Comparison of ENCODE assay signal across 26 cellular contexts in genomic region chr4:89371614-89372013, GRCh38.
"Had no signal": no experiment of that assay in that cellular context is flagged by ENCODE, and none has a peak within 500 bp of the region (broad histone marks: within the 10 kb centered on the region; RNA-seq: fewer than 3 reads in every experiment).

No MANE protein-coding gene starts in this region.

- H3K36me3 ChIP-seq: ascending aorta, breast epithelium, heart left ventricle had no signal

- H3K4me3 ChIP-seq: ascending aorta, breast epithelium, coronary artery, dorsolateral prefrontal cortex, heart left ventricle had no signal

- H3K27ac ChIP-seq: ascending aorta, breast epithelium, coronary artery, dorsolateral prefrontal cortex, heart left ventricle had no signal

- H3K27me3 ChIP-seq: ascending aorta, breast epithelium, dorsolateral prefrontal cortex, heart left ventricle had no signal

- ATAC-seq: activated CD4-positive, alpha-beta T cell treated with anti-CD3 and anti-CD28 coated beads for 36 hours; activated CD8-positive, alpha-beta memory T cell treated with anti-CD3 and anti-CD28 coated beads, Interleukin-2, amount 10 ng/mL, durations not matched to agents 7 days and 5 days; activated CD8-positive, alpha-beta T cell treated with anti-CD3 and anti-CD28 coated beads, Interleukin-2, amount 10 ng/mL, durations not matched to agents 7 days and 5 days; activated naive CD4-positive, alpha-beta T cell treated with anti-CD3 and anti-CD28 coated beads, Interleukin-2, amount 50 U/mL, for 72 hours; esophagus mucosa had no signal

- H3K9me3 ChIP-seq: ascending aorta had no signal

- DNase-seq: activated CD4-positive, alpha-beta memory T cell treated with anti-CD3 and anti-CD28 coated beads for 36 hours; activated CD4-positive, alpha-beta T cell treated with anti-CD3 and anti-CD28 coated beads for 36 hours; activated CD4-positive, alpha-beta T cell treated with anti-CD3 and anti-CD28 coated beads, Interleukin-2, amount 10 ng/mL, durations not matched to agents 24 days and 14 days; activated CD4-positive, CD25-positive, alpha-beta regulatory T cell; activated CD4-positive, CD25-positive, alpha-beta regulatory T cell treated with anti-CD3 and anti-CD28 coated beads, Interleukin-2, amount 50 U/mL, for 72 hours; activated CD8-positive, alpha-beta memory T cell treated with anti-CD3 and anti-CD28 coated beads, Interleukin-2, amount 10 ng/mL, durations not matched to agents 7 days and 5 days; activated CD8-positive, alpha-beta memory T cell treated with anti-CD3 and anti-CD28 coated beads, Interleukin-2, amount 50 U/mL, for 4 hours; activated CD8-positive, alpha-beta T cell treated with anti-CD3 and anti-CD28 coated beads, Interleukin-2, amount 10 ng/mL, durations not matched to agents 7 days and 5 days; activated gamma-delta T cell; activated naive CD4-positive, alpha-beta T cell; activated naive CD4-positive, alpha-beta T cell treated with anti-CD3 and anti-CD28 coated beads, Interleukin-2, amount 10 ng/mL, durations not matched to agents 7 days and 5 days; activated naive CD8-positive, alpha-beta T cell treated with anti-CD3 and anti-CD28 coated beads, Interleukin-2, amount 10 ng/mL, durations not matched to agents 7 days and 5 days; activated T-cell treated with anti-CD3 and anti-CD28 coated beads, Interleukin-2, amount 50 U/mL, for 1 hour; activated T-cell treated with anti-CD3 and anti-CD28 coated beads, Interleukin-2, amount 50 U/mL, for 48 hours; dorsolateral prefrontal cortex; effector memory CD4-positive, alpha-beta T cell; endodermal cell; foreskin fibroblast; glutamatergic neuron; heart left ventricle; T-helper 2 cell had no signal

- H3K4me1 ChIP-seq: ascending aorta, breast epithelium had no signal
